Comparison of ENCODE assay signal across 15 cellular contexts in genomic region chr5:119336262-119336661, GRCh38. TPM values are rescaled to one million over a fixed set of nuclear protein-coding genes. Genes with fewer than 3 reads are reported as not detected.
A peak's percentile ranks its signal among the peaks of the same experiment; 100 is the strongest.
DNase-seq lines count a peak whose midpoint lies in the region; ATAC-seq lines count a peak whose summit lies in the region.
"Had no signal": no experiment of that assay in that cellular context is flagged by ENCODE, and none has a peak within 500 bp of the region (broad histone marks: within the 10 kb centered on the region; RNA-seq: fewer than 3 reads in every experiment).

No MANE protein-coding gene starts in this region.

- peak overlapping the region; percentile 99 for H3K27ac Mint-ChIP-seq in activated T-cell treated with anti-CD3 and anti-CD28 coated beads, Interleukin-2, amount 50 U/mL, for 24 hours
- H3K27ac Mint-ChIP-seq in IgD-negative memory B cell, result peak overlapping the region; percentile 4 to 98 (median 17)
- peak overlapping the region; percentile 95 for H3K27ac Mint-ChIP-seq in activated T-helper 17 cell treated with anti-CD3 and anti-CD28 coated beads, Interleukin-2, amount 50 U/mL, for 72 hours
- H3K27ac Mint-ChIP-seq in stimulated activated memory B cell treated with anti-CD40 and anti-IgM and Interleukin-4, amounts not matched to agents 10 μg/mL and 1 μg/mL and 100 μg/mL, for 72 hours, result peak overlapping the region; percentile 84

- peaks cover 99% of the 10 kb centered on the region for H3K4me1 Mint-ChIP-seq in activated T-cell treated with anti-CD3 and anti-CD28 coated beads, Interleukin-2, amount 50 U/mL, for 24 hours (ENCODE audit: low read depth)
- H3K4me1 Mint-ChIP-seq in IgD-negative memory B cell, result peaks cover 58 to 69% (median 64%) of the 10 kb centered on the region in 3 donors
- H3K4me1 Mint-ChIP-seq in activated T-helper 17 cell treated with anti-CD3 and anti-CD28 coated beads, Interleukin-2, amount 50 U/mL, for 72 hours, result peaks cover 76% of the 10 kb centered on the region
- peaks cover 94% of the 10 kb centered on the region for H3K4me1 Mint-ChIP-seq in stimulated activated memory B cell treated with anti-CD40 and anti-IgM and Interleukin-4, amounts not matched to agents 10 μg/mL and 1 μg/mL and 100 μg/mL, for 72 hours

- H4K20me1 ChIP-seq in GM23248 (ENCODE audit: insufficient read depth), result no peaks in the 10 kb centered on the region

- H3K9me3 ChIP-seq in GM23248 (ENCODE audit: low read depth), result no peaks in the 10 kb centered on the region
- H3K9me3 ChIP-seq: SJCRH30 had no signal

- H3K27me3 Mint-ChIP-seq in activated T-cell treated with anti-CD3 and anti-CD28 coated beads, Interleukin-2, amount 50 U/mL, for 24 hours, result no peaks in the 10 kb centered on the region
- H3K27me3 Mint-ChIP-seq in IgD-negative memory B cell, result no peaks in the 10 kb centered on the region
- no peaks in the 10 kb centered on the region for H3K27me3 Mint-ChIP-seq in activated T-helper 17 cell treated with anti-CD3 and anti-CD28 coated beads, Interleukin-2, amount 50 U/mL, for 72 hours
- no peaks in the 10 kb centered on the region for H3K27me3 Mint-ChIP-seq in stimulated activated memory B cell treated with anti-CD40 and anti-IgM and Interleukin-4, amounts not matched to agents 10 μg/mL and 1 μg/mL and 100 μg/mL, for 72 hours

- H3K27me3 ChIP-seq in GM23248 (replicated peaks; ENCODE audit: insufficient read depth), result no peaks in the 10 kb centered on the region
- H3K27me3 ChIP-seq: SJCRH30 had no signal

- no peak for DNase-seq in activated T-cell treated with anti-CD3 and anti-CD28 coated beads, Interleukin-2, amount 50 U/mL, for 24 hours
- DNase-seq in activated T-cell treated with anti-CD3 and anti-CD28 coated beads, Interleukin-2, amount 50 U/mL, for 1 hour, result no peak
- DNase-seq in GM23248, result no peak
- DNase-seq in SW480 (ENCODE audit: low spot score), result no peak
- DNase-seq: ACHN; activated effector memory CD4-positive, alpha-beta T cell treated with Interleukin-2 at 50 U/mL for 16 hours; foreskin melanocyte; KBM-7; NCI-H1930; SJCRH30 had no signal

- peaks cover 40% of the 10 kb centered on the region for H3K36me3 Mint-ChIP-seq in activated T-cell treated with anti-CD3 and anti-CD28 coated beads, Interleukin-2, amount 50 U/mL, for 24 hours (ENCODE audit: low read depth)
- H3K36me3 Mint-ChIP-seq in IgD-negative memory B cell, result no peaks in the 10 kb centered on the region
- H3K36me3 Mint-ChIP-seq in activated T-helper 17 cell treated with anti-CD3 and anti-CD28 coated beads, Interleukin-2, amount 50 U/mL, for 72 hours (ENCODE audit: low read depth), result peaks cover 86% of the 10 kb centered on the region
- H3K36me3 Mint-ChIP-seq in stimulated activated memory B cell treated with anti-CD40 and anti-IgM and Interleukin-4, amounts not matched to agents 10 μg/mL and 1 μg/mL and 100 μg/mL, for 72 hours, result no peaks in the 10 kb centered on the region

- no peaks in the 10 kb centered on the region for H3K79me2 ChIP-seq in GM23248 (ENCODE audit: insufficient read depth)
- H3K79me2 ChIP-seq: parathyroid adenoma had no signal

- H3F3A ChIP-seq in GM23248 (ENCODE audit: insufficient read depth), result no peaks in the 10 kb centered on the region

- H3K4me3 Mint-ChIP-seq in activated T-cell treated with anti-CD3 and anti-CD28 coated beads, Interleukin-2, amount 50 U/mL, for 24 hours, result peak overlapping the region; percentile 70
- H3K4me3 Mint-ChIP-seq in IgD-negative memory B cell, result peak overlapping the region; percentile 91 to 97 (median 94)
- peak overlapping the region; percentile 78 for H3K4me3 Mint-ChIP-seq in activated T-helper 17 cell treated with anti-CD3 and anti-CD28 coated beads, Interleukin-2, amount 50 U/mL, for 72 hours
- peak overlapping the region; percentile 5 for H3K4me3 Mint-ChIP-seq in stimulated activated memory B cell treated with anti-CD40 and anti-IgM and Interleukin-4, amounts not matched to agents 10 μg/mL and 1 μg/mL and 100 μg/mL, for 72 hours

- in situ Hi-C loops in GM23248 (cut with MboI), result no loop called here

- no peak overlapping the region for H3K9ac ChIP-seq in GM23248
- H3K9ac ChIP-seq: parathyroid adenoma had no signal

- H3K4me3 ChIP-seq in GM23248, result no peak overlapping the region
- H3K4me3 ChIP-seq: SJCRH30 had no signal

- no peaks in the 10 kb centered on the region for H3K4me1 ChIP-seq in GM23248 (ENCODE audit: insufficient read depth)
- H3K4me1 ChIP-seq: parathyroid adenoma had no signal

- ATAC-seq in activated T-helper 17 cell treated with anti-CD3 and anti-CD28 coated beads, Interleukin-2, amount 50 U/mL, for 72 hours (replicated peaks), result no peak
- no peak for ATAC-seq in stimulated activated memory B cell treated with anti-CD40 and anti-IgM and Interleukin-4, amounts not matched to agents 10 μg/mL and 1 μg/mL and 100 μg/mL, for 72 hours
- no peak for ATAC-seq in GM18907 (IDR thresholded peaks at IDR 0.05; ENCODE audit: unreplicated experiment)

- WGBS in GM23248 (ENCODE audit: low coverage in 1 of 2, low lambda C conversion rate in 2 of 2, missing lambda C conversion rate in 2 of 2), 2 experiments, result 88 to 92% methylated on average over 1 of the region's 1 CpG

- no peak overlapping the region for H3K27ac ChIP-seq in GM23248
- H3K27ac ChIP-seq: parathyroid adenoma, SJCRH30 had no signal

- no peaks in the 10 kb centered on the region for H3K9me3 Mint-ChIP-seq in activated T-cell treated with anti-CD3 and anti-CD28 coated beads, Interleukin-2, amount 50 U/mL, for 24 hours
- no peaks in the 10 kb centered on the region for H3K9me3 Mint-ChIP-seq in IgD-negative memory B cell
- no peaks in the 10 kb centered on the region for H3K9me3 Mint-ChIP-seq in activated T-helper 17 cell treated with anti-CD3 and anti-CD28 coated beads, Interleukin-2, amount 50 U/mL, for 72 hours
- no peaks in the 10 kb centered on the region for H3K9me3 Mint-ChIP-seq in stimulated activated memory B cell treated with anti-CD40 and anti-IgM and Interleukin-4, amounts not matched to agents 10 μg/mL and 1 μg/mL and 100 μg/mL, for 72 hours

- H3K9me2 ChIP-seq in GM23248 (ENCODE audit: insufficient read depth), result no peaks in the 10 kb centered on the region

- H2AFZ ChIP-seq in GM23248, result no peak overlapping the region
- H2AFZ ChIP-seq: parathyroid adenoma had no signal

- H3K36me3 ChIP-seq in GM23248 (ENCODE audit: low read depth), result no peaks in the 10 kb centered on the region
- H3K36me3 ChIP-seq: SJCRH30 had no signal

- H3K4me2 ChIP-seq in GM23248 (ENCODE audit: unreplicated experiment), result no peak overlapping the region

RNA-seq across cellular contexts. Expression of gene TNFAIP8, which starts 19.6 kb away (rescaled TPM):
- 285 TPM for polyA plus RNA-seq in IgD-negative memory B cell
- total RNA-seq in activated T-helper 17 cell treated with anti-CD3 and anti-CD28 coated beads, Interleukin-2, amount 50 U/mL, for 72 hours, result 100 to 1,000 TPM; 129 to 170 TPM
- total RNA-seq in GM23248 (2014; rRNA removed; shearing (Covaris generic)), result 9.9 and 14.8 TPM in 2 replicates
- polyA plus RNA-seq in GM23248 (2016; fragmentation: Nextera tagmentation; extraction: Ambion mirVana), result 10.3 and 10.4 TPM in 2 replicates

Comparison
In these comparisons a context has a peak if more than half of its experiments do, and no peak if none do; other contexts are left out.
1. H3K27ac Mint-ChIP-seq: peak in every context shown above with its lines; median percentile 99 in activated T-cell treated with anti-CD3 and anti-CD28 coated beads, Interleukin-2, amount 50 U/mL, for 24 hours; 95 in activated T-helper 17 cell treated with anti-CD3 and anti-CD28 coated beads, Interleukin-2, amount 50 U/mL, for 72 hours; 84 in stimulated activated memory B cell treated with anti-CD40 and anti-IgM and Interleukin-4, amounts not matched to agents 10 μg/mL and 1 μg/mL and 100 μg/mL, for 72 hours; 17 in IgD-negative memory B cell.
2. H3K4me3 Mint-ChIP-seq: peak in every context shown above with its lines; median percentile 94 in IgD-negative memory B cell; 78 in activated T-helper 17 cell treated with anti-CD3 and anti-CD28 coated beads, Interleukin-2, amount 50 U/mL, for 72 hours; 70 in activated T-cell treated with anti-CD3 and anti-CD28 coated beads, Interleukin-2, amount 50 U/mL, for 24 hours; 5 in stimulated activated memory B cell treated with anti-CD40 and anti-IgM and Interleukin-4, amounts not matched to agents 10 μg/mL and 1 μg/mL and 100 μg/mL, for 72 hours.